Comparison of ENCODE assay signal across 19 cellular contexts in genomic region chr12:2553388-2554126, GRCh38.
"Had no signal": no experiment of that assay in that cellular context is flagged by ENCODE, and none has a peak within 500 bp of the region (broad histone marks: within the 10 kb centered on the region; RNA-seq: fewer than 3 reads in every experiment).

No MANE protein-coding gene starts in this region.

- H3K27ac ChIP-seq: adrenal gland, epithelial cell of prostate, gastroesophageal sphincter, hepatocyte, prostate gland, SK-N-MC, suprapubic skin, VCaP had no signal

- ATAC-seq: effector memory CD8-positive, alpha-beta T cell; gastroesophageal sphincter; natural killer cell treated with Interleukin-12 subunit alpha and Interleukin-12 subunit beta and Interleukin-15 and Interleukin-18, amount 100 ng/mL, for 72 hours; sciatic nerve had no signal

- DNase-seq: activated CD4-positive, alpha-beta T cell treated with anti-CD3 and anti-CD28 coated beads for 1 hour; activated CD4-positive, alpha-beta T cell treated with anti-CD3 and anti-CD28 coated beads, Interleukin-2, amount 50 U/mL, for 4 hours; activated naive CD4-positive, alpha-beta T cell treated with anti-CD3 and anti-CD28 coated beads, Interleukin-2, amount 10 ng/mL, durations not matched to agents 7 days and 5 days; adrenal gland; effector memory CD8-positive, alpha-beta T cell; kidney; mesendoderm; trophoblast cell had no signal

- H3K4me1 Mint-ChIP-seq: activated naive CD4-positive, alpha-beta T cell treated with anti-CD3 and anti-CD28 coated beads, Interleukin-2, amount 10 ng/mL, durations not matched to agents 7 days and 5 days; central memory CD8-positive, alpha-beta T cell had no signal

- H3K9me3 Mint-ChIP-seq: activated naive CD4-positive, alpha-beta T cell treated with anti-CD3 and anti-CD28 coated beads, Interleukin-2, amount 10 ng/mL, durations not matched to agents 7 days and 5 days; central memory CD8-positive, alpha-beta T cell; effector memory CD8-positive, alpha-beta T cell; natural killer cell treated with Interleukin-12 subunit alpha and Interleukin-12 subunit beta and Interleukin-15 and Interleukin-18, amount 100 ng/mL, for 72 hours; stimulated activated naive CD8-positive, alpha-beta T cell treated with anti-CD3 and anti-CD28 coated beads, Interleukin-15, Interleukin-2, amounts not matched to agents 100 ng/mL and 50 ng/mL, for 24 hours had no signal

- H3K27me3 ChIP-seq: adrenal gland, gastroesophageal sphincter, hepatocyte, suprapubic skin had no signal

- H3K4me1 ChIP-seq: adrenal gland, prostate gland, suprapubic skin had no signal

- H3K36me3 ChIP-seq: adrenal gland, prostate gland, suprapubic skin had no signal

- H3K36me3 Mint-ChIP-seq: activated naive CD4-positive, alpha-beta T cell treated with anti-CD3 and anti-CD28 coated beads, Interleukin-2, amount 10 ng/mL, durations not matched to agents 7 days and 5 days; natural killer cell treated with Interleukin-12 subunit alpha and Interleukin-12 subunit beta and Interleukin-15 and Interleukin-18, amount 100 ng/mL, for 72 hours had no signal

- H3K27ac Mint-ChIP-seq: activated naive CD4-positive, alpha-beta T cell treated with anti-CD3 and anti-CD28 coated beads, Interleukin-2, amount 10 ng/mL, durations not matched to agents 7 days and 5 days; effector memory CD8-positive, alpha-beta T cell; natural killer cell treated with Interleukin-12 subunit alpha and Interleukin-12 subunit beta and Interleukin-15 and Interleukin-18, amount 100 ng/mL, for 72 hours; stimulated activated naive CD8-positive, alpha-beta T cell treated with anti-CD3 and anti-CD28 coated beads, Interleukin-15, Interleukin-2, amounts not matched to agents 100 ng/mL and 50 ng/mL, for 24 hours had no signal

- H3K4me3 Mint-ChIP-seq: activated naive CD4-positive, alpha-beta T cell treated with anti-CD3 and anti-CD28 coated beads, Interleukin-2, amount 10 ng/mL, durations not matched to agents 7 days and 5 days; central memory CD8-positive, alpha-beta T cell; effector memory CD8-positive, alpha-beta T cell; natural killer cell treated with Interleukin-12 subunit alpha and Interleukin-12 subunit beta and Interleukin-15 and Interleukin-18, amount 100 ng/mL, for 72 hours; stimulated activated naive CD8-positive, alpha-beta T cell treated with anti-CD3 and anti-CD28 coated beads, Interleukin-15, Interleukin-2, amounts not matched to agents 100 ng/mL and 50 ng/mL, for 24 hours had no signal

- H3K9me3 ChIP-seq: adrenal gland, gastroesophageal sphincter, prostate gland, suprapubic skin had no signal

- H3K4me3 ChIP-seq: adrenal gland, gastroesophageal sphincter, hepatocyte, prostate gland, SK-N-MC, suprapubic skin had no signal
